ENCODE assay signal across 8 cellular contexts in genomic region chr22:50705219-50705691, GRCh38. TPM values are rescaled to one million over a fixed set of nuclear protein-coding genes. Genes with fewer than 3 reads are reported as not detected.
DNase-seq lines count a peak whose midpoint lies in the region; ATAC-seq, FAIRE-seq and TF ChIP-seq lines count a peak whose summit lies in the region.

No MANE protein-coding gene starts in this region.

- H2AFZ ChIP-seq in neuronal stem cell (ENCODE audit: low read length): peak overlapping the region; percentile 84

- peak overlapping the region; percentile 70 for H3K4me2 ChIP-seq in neuronal stem cell (ENCODE audit: insufficient read depth, low read length, poor library complexity, severe bottlenecking)

- H2BK120ac ChIP-seq in neuronal stem cell (ENCODE audit: low read depth, low read length): peak overlapping the region; percentile 16

- peaks cover 12 to 77% of the 10 kb centered on the region in 2 donors for H3K36me3 ChIP-seq in neuronal stem cell (replicated peaks in 1 of 2; ENCODE audit: control insufficient read depth in 2 of 2, insufficient read depth in 2 of 2, low read length in 2 of 2)

- no peak overlapping the region for H4K91ac ChIP-seq in neuronal stem cell (ENCODE audit: low read depth, low read length, poor library complexity)

- H3K18ac ChIP-seq in neuronal stem cell (ENCODE audit: low read length): peak overlapping the region; percentile 92

- no peak overlapping the region for H3K14ac ChIP-seq in neuronal stem cell (ENCODE audit: low read length)

- TF ChIP-seq POLR2A in H54 (IDR thresholded peaks at IDR 0.05; ENCODE audit: low read depth, low read length): no peak

- peak overlapping the region; percentile 85 for H2AK5ac ChIP-seq in neuronal stem cell (ENCODE audit: low read depth, low read length)

- H3K4me3 ChIP-seq in HFF-Myc (replicated peaks; ENCODE audit: low read depth, low read length) (no peak overlapping the region), fibroblast of the aortic adventitia (ENCODE audit: low read depth, low read length) (no peak overlapping the region), neuronal stem cell (ENCODE audit: low read length in 2 of 2) (peak overlapping the region; percentile 34 to 69)

- H3K4ac ChIP-seq in neuronal stem cell (ENCODE audit: low read length): no peak overlapping the region

- peak overlapping the region; percentile 66 for H3K27ac ChIP-seq in neuronal stem cell (replicated peaks; ENCODE audit: low read length)

- DNase-seq in HFF-Myc (ENCODE audit: extremely low read depth, low read depth) (peak; percentile 21), NCI-H748 treated with DMSO at 0.1 percent for 48 hours (lab: John Stamatoyannopoulos, UW) (peak; percentile 82), fibroblast of the aortic adventitia (ENCODE audit: low read depth) (peak; percentile 19), neuronal stem cell (ENCODE audit: low spot score) (peak; percentile 93), H54 (ENCODE audit: insufficient read length, low spot score) (no peak), SW 1271 (lab: John Stamatoyannopoulos, UW) (no peak), GOT3 (lab: John Stamatoyannopoulos, UW) (no peak)

- H3K9me3 ChIP-seq in neuronal stem cell (replicated peaks in 1 of 2; ENCODE audit: control insufficient read depth in 2 of 2, insufficient read depth in 1 of 2, low read depth in 1 of 2, low read length in 2 of 2): no peaks in the 10 kb centered on the region

- TF ChIP-seq CTCF in HFF-Myc (IDR thresholded peaks at IDR 0.05; ENCODE audit: low read depth, low read length, missing control alignments) (no peak), fibroblast of the aortic adventitia (IDR thresholded peaks at IDR 0.05; ENCODE audit: insufficient read depth, low read length) (no peak)

- WGBS in neuronal stem cell (ENCODE audit: extremely low coverage in 2 of 2, insufficient read length in 2 of 2, insufficient replicate concordance in 1 of 2), 2 donors: no CpG with 5 or more reads among the region's 23 CpGs

- H4K8ac ChIP-seq in neuronal stem cell (ENCODE audit: low read depth, low read length): no peak overlapping the region

- peak overlapping the region; percentile 71 for H3K9ac ChIP-seq in neuronal stem cell (ENCODE audit: low read depth, low read length, poor library complexity)

- no peak overlapping the region for H2BK12ac ChIP-seq in neuronal stem cell (ENCODE audit: low read length)

- H2BK5ac ChIP-seq in neuronal stem cell (ENCODE audit: low read length): no peak overlapping the region

- no peak for FAIRE-seq in H54 (lab: Jason Lieb, UNC)

- no peak overlapping the region for H3K23ac ChIP-seq in neuronal stem cell (ENCODE audit: low read depth, low read length, poor library complexity)

- no peak for ATAC-seq in GM21619 (IDR thresholded peaks at IDR 0.05; ENCODE audit: unreplicated experiment)

- peak overlapping the region; percentile 90 for H2BK15ac ChIP-seq in neuronal stem cell (ENCODE audit: low read length)

- H3K79me1 ChIP-seq in neuronal stem cell (ENCODE audit: low read depth, low read length): peaks cover 7% of the 10 kb centered on the region

- H3K27me3 ChIP-seq in neuronal stem cell (ENCODE audit: control insufficient read depth in 3 of 3, insufficient read depth in 3 of 3, low read depth in 1 of 3, low read length in 3 of 3): no peaks in the 10 kb centered on the region

- peaks cover 14 to 18% of the 10 kb centered on the region in 2 donors for H3K4me1 ChIP-seq in neuronal stem cell (ENCODE audit: control insufficient read depth in 2 of 2, insufficient read depth in 1 of 2, low read depth in 1 of 2, low read length in 2 of 2)

RNA-seq across cellular contexts. Expression of gene SHANK3, which starts 32.6 kb away (rescaled TPM):
- total RNA-seq in fibroblast of the aortic adventitia (ENCODE audit: low replicate concordance): 0.90 and 0.98 TPM in 2 replicates
- 9.8 TPM for polyA plus RNA-seq in neuronal stem cell (2013, experiment 1 of 2)
- 9.9 TPM for polyA plus RNA-seq in neuronal stem cell (2013, experiment 2 of 2)

RNA-seq across cellular contexts. Expression of gene ACR, which starts 32.7 kb away (rescaled TPM):
- not detected in 2 replicates for total RNA-seq in fibroblast of the aortic adventitia (ENCODE audit: low replicate concordance)
- 0.61 TPM for polyA plus RNA-seq in neuronal stem cell (2013, experiment 1 of 2)
- 0.48 TPM for polyA plus RNA-seq in neuronal stem cell (2013, experiment 2 of 2)

Comparison
In these comparisons a context has a peak if more than half of its experiments do, and no peak if none do; other contexts are left out.
1. DNase-seq: peak in HFF-Myc (single experiment), NCI-H748 treated with DMSO at 0.1 percent for 48 hours (single experiment), fibroblast of the aortic adventitia (single experiment) and neuronal stem cell (single experiment); none in H54 (single experiment), SW 1271 (0 of 2) and GOT3 (single experiment).
2. H3K4me3 ChIP-seq: peak in neuronal stem cell (2 of 2); none in HFF-Myc (single experiment) and fibroblast of the aortic adventitia (single experiment).